8 cellular contexts compared by ENCODE assay signal in genomic region chr5:132662925-132663770, GRCh38. TPM values are rescaled to one million over a fixed set of nuclear protein-coding genes. Genes with fewer than 3 reads are reported as not detected.
DNase-seq lines count a peak whose midpoint lies in the region; ATAC-seq and TF ChIP-seq lines count a peak whose summit lies in the region.

No MANE protein-coding gene starts in this region.

- peak; percentile 95 for DNase-seq in GM12865 (ENCODE audit: low read depth)
- DNase-seq in activated CD8-positive, alpha-beta memory T cell treated with anti-CD3 and anti-CD28 coated beads, Interleukin-2, amount 50 U/mL, for 48 hours: peak; percentile 73
- DNase-seq in stimulated activated CD4-positive, alpha-beta T cell treated with anti-CD3 and anti-CD28 coated beads, TNF-alpha, amount 100 ng/mL, for 48 hours (ENCODE audit: low read depth in 3 of 3): peak; percentile 28 to 62 (median 38)
- DNase-seq in effector CD4-positive, alpha-beta T cell: no peak
- DNase-seq in cardiac septum (ENCODE audit: low spot score): no peak
- DNase-seq in NCI-H446 treated with DMSO at 0.1 percent for 48 hours (lab: John Stamatoyannopoulos, UW): no peak

- TF ChIP-seq CTCF in GM12865 (IDR thresholded peaks at IDR 0.05; ENCODE audit: insufficient read depth, low read depth, low read length, missing control alignments): no peak

- peak overlapping the region; percentile 49 for H3K4me3 ChIP-seq in GM12865 (ENCODE audit: low read depth, low read length)

- intact Hi-C loops in cardiac septum (cut with DNase I): no loop called here

- ATAC-seq in GM19463 (IDR thresholded peaks at IDR 0.05; ENCODE audit: unreplicated experiment) (peak; percentile 51), HG03354 (IDR thresholded peaks at IDR 0.05; ENCODE audit: poor library complexity, severe bottlenecking, unreplicated experiment) (peak; percentile 70)

RNA-seq across cellular contexts. Expression of gene IL13, which starts 5.2 kb away (rescaled TPM):
- total RNA-seq in cardiac septum: not detected

RNA-seq across cellular contexts. Expression of gene IL4, which starts 10.6 kb away (rescaled TPM):
- total RNA-seq in cardiac septum: not detected

Comparison
In these comparisons a context has a peak if more than half of its experiments do, and no peak if none do; other contexts are left out.
1. DNase-seq: peak in GM12865 (single experiment), activated CD8-positive, alpha-beta memory T cell treated with anti-CD3 and anti-CD28 coated beads, Interleukin-2, amount 50 U/mL, for 48 hours (single experiment) and stimulated activated CD4-positive, alpha-beta T cell treated with anti-CD3 and anti-CD28 coated beads, TNF-alpha, amount 100 ng/mL, for 48 hours (3 of 3); none in effector CD4-positive, alpha-beta T cell (single experiment), cardiac septum (single experiment) and NCI-H446 treated with DMSO at 0.1 percent for 48 hours (single experiment).